ENCODE assay signal across 8 cellular contexts in genomic region chr15:90001062-90001682, GRCh38. TPM values are rescaled to one million over a fixed set of nuclear protein-coding genes. Genes with fewer than 3 reads are reported as not detected.
A peak's percentile ranks its signal among the peaks of the same experiment; 100 is the strongest.
DNase-seq lines count a peak whose midpoint lies in the region; ATAC-seq lines count a peak whose summit lies in the region.

A gene with protein sequence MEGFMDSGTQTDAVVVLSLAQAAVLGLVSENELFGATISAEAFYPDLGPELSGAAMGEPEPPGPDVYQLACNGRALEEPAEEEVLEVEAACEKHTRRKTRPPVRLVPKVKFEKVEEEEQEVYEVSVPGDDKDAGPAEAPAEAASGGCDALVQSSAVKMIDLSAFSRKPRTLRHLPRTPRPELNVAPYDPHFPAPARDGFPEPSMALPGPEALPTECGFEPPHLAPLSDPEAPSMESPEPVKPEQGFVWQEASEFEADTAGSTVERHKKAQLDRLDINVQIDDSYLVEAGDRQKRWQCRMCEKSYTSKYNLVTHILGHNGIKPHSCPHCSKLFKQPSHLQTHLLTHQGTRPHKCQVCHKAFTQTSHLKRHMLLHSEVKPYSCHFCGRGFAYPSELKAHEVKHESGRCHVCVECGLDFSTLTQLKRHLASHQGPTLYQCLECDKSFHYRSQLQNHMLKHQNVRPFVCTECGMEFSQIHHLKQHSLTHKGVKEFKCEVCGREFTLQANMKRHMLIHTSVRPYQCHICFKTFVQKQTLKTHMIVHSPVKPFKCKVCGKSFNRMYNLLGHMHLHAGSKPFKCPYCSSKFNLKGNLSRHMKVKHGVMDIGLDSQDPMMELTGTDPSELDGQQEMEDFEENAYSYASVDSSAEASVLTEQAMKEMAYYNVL (plus strand): TSS chr15:90001324. CDS start chr15:90067138, 65,814 bp downstream.

- POLR2A ChIA-PET in activated CD8-positive, alpha-beta memory T cell treated with anti-CD3 and anti-CD28 coated beads for 36 hours (lab: Charles Lee), result interaction anchor here (0.6 to 1.0 kb wide), 4 partner anchors 30 to 107 kb away, joined by 3 to 12 read pairs (median 4); partner anchors contain the start of gene AP3S2

- CTCF ChIA-PET in activated CD8-positive, alpha-beta memory T cell treated with anti-CD3 and anti-CD28 coated beads for 36 hours (lab: Charles Lee), result no interaction called here

- peak; percentile 88 for DNase-seq in D341Med (ENCODE audit: low spot score)
- DNase-seq in NCI-H1694 (lab: John Stamatoyannopoulos, UW), result peak; percentile 32
- DNase-seq in middle frontal gyrus (ENCODE audit: extremely low spot score, low spot score), result peak; percentile 20
- peak; percentile 67 for DNase-seq in superior temporal gyrus (ENCODE audit: extremely low spot score)

- peak; percentile 40 for ATAC-seq in GM21390 (IDR thresholded peaks at IDR 0.05; ENCODE audit: unreplicated experiment)
- no peak for ATAC-seq in esophagus mucosa
- no peak for ATAC-seq in HG03159 (IDR thresholded peaks at IDR 0.05; ENCODE audit: unreplicated experiment)

RNA-seq across cellular contexts. Expression of the gene that starts here (rescaled TPM):
- 10 to 100 TPM; 11.0 to 14.0 TPM for total RNA-seq in activated CD8-positive, alpha-beta memory T cell treated with anti-CD3 and anti-CD28 coated beads for 36 hours
- total RNA-seq in esophagus mucosa, result 27.9 TPM

Comparison
In these comparisons a context has a peak if more than half of its experiments do, and no peak if none do; other contexts are left out.
1. DNase-seq: peak in every context shown above with its lines; median percentile 88 in D341Med; 67 in superior temporal gyrus; 32 in NCI-H1694; 20 in middle frontal gyrus.